ENCODE assay signal across 28 cellular contexts in the genomic region with DNA sequence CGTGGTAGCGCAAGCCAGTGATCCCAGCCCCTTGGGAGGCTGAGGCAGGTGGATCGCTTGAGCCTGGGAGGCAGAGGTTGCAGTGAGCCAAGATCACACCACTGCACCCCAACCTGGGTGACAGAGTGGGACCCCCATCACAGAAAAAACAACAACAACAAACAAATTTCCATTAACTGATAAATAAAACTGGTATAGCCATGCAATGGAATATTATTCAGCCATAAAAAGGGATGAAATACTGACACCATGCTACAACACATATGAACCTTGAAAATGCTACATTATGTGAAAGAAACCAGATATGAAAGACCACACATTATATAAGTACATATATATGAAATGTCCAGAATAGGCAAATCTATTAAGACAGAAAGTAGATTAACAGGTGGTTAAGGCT.
"Had no signal": no experiment of that assay in that cellular context is flagged by ENCODE, and none has a peak within 500 bp of the region (broad histone marks: within the 10 kb centered on the region; RNA-seq: fewer than 3 reads in every experiment).

No MANE protein-coding gene starts in this region.

- H3K4me2 ChIP-seq: hepatocyte had no signal

- H3K27me3 ChIP-seq: colonic mucosa, dorsolateral prefrontal cortex, esophagus muscularis mucosa, esophagus squamous epithelium, foreskin keratinocyte, gastrocnemius medialis, gastroesophageal sphincter, heart left ventricle, heart right ventricle, hepatocyte had no signal

- H3K9me3 ChIP-seq: colonic mucosa, esophagus muscularis mucosa, esophagus squamous epithelium, gastrocnemius medialis, gastroesophageal sphincter, heart left ventricle, heart right ventricle had no signal

- H3K36me3 ChIP-seq: colonic mucosa had no signal

- H3K4me3 ChIP-seq: colonic mucosa, coronary artery, dorsolateral prefrontal cortex, esophagus muscularis mucosa, esophagus squamous epithelium, gastrocnemius medialis, gastroesophageal sphincter, heart left ventricle, heart right ventricle, hepatocyte had no signal

- H2AFZ ChIP-seq: hepatocyte had no signal

- DNase-seq: colonic mucosa; cortex of kidney; dermis blood vessel endothelial cell; dorsolateral prefrontal cortex; effector CD4-positive, alpha-beta T cell; effector CD8-positive, alpha-beta T cell; effector memory CD4-positive, alpha-beta T cell; effector memory CD8-positive, alpha-beta T cell; endodermal cell; erythroblast; esophagus squamous epithelium; foreskin fibroblast; foreskin keratinocyte; foreskin melanocyte; gastrocnemius medialis; glutamatergic neuron; head of caudate nucleus; heart left ventricle; heart right ventricle had no signal

- H3K4me1 ChIP-seq: colonic mucosa, foreskin keratinocyte had no signal

- H3K27ac ChIP-seq: colonic mucosa, coronary artery, dorsolateral prefrontal cortex, epithelial cell of prostate, esophagus muscularis mucosa, esophagus squamous epithelium, foreskin keratinocyte, gastrocnemius medialis, gastroesophageal sphincter, heart left ventricle, heart right ventricle, hepatocyte had no signal

- FAIRE-seq: endometrium, endothelial cell of umbilical vein, frontal cortex had no signal

- ATAC-seq: effector memory CD8-positive, alpha-beta T cell; esophagus mucosa; foreskin keratinocyte; gastrocnemius medialis; gastroesophageal sphincter; heart left ventricle; heart right ventricle had no signal
